ENCODE assay signal across 1 cellular context in the genomic region with DNA sequence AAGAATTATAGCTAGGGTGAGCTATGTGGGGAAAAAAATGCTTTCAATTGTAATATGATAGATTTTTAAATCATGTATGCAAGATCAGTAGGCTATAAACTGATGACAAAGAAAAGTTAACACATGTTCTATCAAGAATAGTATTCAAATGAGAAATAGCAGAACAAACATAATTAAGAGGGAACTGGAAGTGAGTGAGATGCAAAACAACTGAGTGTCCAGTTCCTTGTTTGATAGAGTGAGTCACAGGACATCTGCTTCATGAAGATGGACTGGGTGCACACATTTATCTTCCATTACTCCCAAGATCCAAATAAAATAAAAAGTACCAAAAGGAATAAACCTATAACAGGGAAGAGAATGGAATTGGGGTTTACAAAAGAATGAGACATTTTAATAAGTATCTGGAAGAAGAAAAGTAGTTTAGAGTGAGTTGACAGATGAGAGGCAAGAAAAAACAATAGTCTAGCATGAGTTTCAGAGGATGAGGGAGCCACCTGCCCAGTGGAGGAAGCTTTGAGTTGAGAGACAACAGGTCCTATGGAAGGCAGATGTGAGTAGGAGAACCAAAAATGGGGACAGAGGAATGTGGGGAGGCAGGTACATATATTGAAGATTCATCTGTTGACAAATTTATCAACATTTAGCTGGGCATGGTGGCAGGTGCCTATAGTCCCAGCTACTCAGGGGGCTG.
TF ChIP-seq lines count a peak whose summit lies in the region.

No MANE protein-coding gene starts in this region.

TF ChIP-seq in GM23338, 12 proteins besides CTCF, POLR2A, EP300 and RAD21 (continued from another document):
- TF ChIP-seq, protein P1, sequence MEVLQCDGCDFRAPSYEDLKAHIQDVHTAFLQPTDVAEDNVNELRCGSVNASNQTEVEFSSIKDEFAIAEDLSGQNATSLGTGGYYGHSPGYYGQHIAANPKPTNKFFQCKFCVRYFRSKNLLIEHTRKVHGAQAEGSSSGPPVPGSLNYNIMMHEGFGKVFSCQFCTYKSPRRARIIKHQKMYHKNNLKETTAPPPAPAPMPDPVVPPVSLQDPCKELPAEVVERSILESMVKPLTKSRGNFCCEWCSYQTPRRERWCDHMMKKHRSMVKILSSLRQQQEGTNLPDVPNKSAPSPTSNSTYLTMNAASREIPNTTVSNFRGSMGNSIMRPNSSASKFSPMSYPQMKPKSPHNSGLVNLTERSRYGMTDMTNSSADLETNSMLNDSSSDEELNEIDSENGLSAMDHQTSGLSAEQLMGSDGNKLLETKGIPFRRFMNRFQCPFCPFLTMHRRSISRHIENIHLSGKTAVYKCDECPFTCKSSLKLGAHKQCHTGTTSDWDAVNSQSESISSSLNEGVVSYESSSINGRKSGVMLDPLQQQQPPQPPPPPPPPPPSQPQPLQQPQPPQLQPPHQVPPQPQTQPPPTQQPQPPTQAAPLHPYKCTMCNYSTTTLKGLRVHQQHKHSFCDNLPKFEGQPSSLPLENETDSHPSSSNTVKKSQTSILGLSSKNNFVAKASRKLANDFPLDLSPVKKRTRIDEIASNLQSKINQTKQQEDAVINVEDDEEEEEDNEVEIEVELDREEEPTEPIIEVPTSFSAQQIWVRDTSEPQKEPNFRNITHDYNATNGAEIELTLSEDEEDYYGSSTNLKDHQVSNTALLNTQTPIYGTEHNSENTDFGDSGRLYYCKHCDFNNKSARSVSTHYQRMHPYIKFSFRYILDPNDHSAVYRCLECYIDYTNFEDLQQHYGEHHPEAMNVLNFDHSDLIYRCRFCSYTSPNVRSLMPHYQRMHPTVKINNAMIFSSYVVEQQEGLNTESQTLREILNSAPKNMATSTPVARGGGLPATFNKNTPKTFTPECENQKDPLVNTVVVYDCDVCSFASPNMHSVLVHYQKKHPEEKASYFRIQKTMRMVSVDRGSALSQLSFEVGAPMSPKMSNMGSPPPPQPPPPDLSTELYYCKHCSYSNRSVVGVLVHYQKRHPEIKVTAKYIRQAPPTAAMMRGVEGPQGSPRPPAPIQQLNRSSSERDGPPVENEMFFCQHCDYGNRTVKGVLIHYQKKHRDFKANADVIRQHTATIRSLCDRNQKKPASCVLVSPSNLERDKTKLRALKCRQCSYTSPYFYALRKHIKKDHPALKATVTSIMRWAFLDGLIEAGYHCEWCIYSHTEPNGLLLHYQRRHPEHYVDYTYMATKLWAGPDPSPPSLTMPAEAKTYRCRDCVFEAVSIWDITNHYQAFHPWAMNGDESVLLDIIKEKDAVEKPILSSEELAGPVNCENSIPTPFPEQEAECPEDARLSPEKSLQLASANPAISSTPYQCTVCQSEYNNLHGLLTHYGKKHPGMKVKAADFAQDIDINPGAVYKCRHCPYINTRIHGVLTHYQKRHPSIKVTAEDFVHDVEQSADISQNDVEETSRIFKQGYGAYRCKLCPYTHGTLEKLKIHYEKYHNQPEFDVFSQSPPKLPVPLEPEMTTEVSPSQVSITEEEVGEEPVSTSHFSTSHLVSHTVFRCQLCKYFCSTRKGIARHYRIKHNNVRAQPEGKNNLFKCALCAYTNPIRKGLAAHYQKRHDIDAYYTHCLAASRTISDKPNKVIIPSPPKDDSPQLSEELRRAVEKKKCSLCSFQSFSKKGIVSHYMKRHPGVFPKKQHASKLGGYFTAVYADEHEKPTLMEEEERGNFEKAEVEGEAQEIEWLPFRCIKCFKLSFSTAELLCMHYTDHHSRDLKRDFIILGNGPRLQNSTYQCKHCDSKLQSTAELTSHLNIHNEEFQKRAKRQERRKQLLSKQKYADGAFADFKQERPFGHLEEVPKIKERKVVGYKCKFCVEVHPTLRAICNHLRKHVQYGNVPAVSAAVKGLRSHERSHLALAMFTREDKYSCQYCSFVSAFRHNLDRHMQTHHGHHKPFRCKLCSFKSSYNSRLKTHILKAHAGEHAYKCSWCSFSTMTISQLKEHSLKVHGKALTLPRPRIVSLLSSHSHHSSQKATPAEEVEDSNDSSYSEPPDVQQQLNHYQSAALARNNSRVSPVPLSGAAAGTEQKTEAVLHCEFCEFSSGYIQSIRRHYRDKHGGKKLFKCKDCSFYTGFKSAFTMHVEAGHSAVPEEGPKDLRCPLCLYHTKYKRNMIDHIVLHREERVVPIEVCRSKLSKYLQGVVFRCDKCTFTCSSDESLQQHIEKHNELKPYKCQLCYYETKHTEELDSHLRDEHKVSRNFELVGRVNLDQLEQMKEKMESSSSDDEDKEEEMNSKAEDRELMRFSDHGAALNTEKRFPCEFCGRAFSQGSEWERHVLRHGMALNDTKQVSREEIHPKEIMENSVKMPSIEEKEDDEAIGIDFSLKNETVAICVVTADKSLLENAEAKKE (CRISPR knock-in tag; IDR thresholded peaks at IDR 0.05), result no peak
- TF ChIP-seq EZH2phosphoT487 (IDR thresholded peaks at IDR 0.05; ENCODE audit: unreplicated experiment) (no peak), ZNF114 (CRISPR knock-in tag; IDR thresholded peaks at IDR 0.05) (no peak), STAT1 (IDR thresholded peaks at IDR 0.05; ENCODE audit: unreplicated experiment) (no peak)
